Comparison of ENCODE assay signal across 13 cellular contexts in the genomic region with DNA sequence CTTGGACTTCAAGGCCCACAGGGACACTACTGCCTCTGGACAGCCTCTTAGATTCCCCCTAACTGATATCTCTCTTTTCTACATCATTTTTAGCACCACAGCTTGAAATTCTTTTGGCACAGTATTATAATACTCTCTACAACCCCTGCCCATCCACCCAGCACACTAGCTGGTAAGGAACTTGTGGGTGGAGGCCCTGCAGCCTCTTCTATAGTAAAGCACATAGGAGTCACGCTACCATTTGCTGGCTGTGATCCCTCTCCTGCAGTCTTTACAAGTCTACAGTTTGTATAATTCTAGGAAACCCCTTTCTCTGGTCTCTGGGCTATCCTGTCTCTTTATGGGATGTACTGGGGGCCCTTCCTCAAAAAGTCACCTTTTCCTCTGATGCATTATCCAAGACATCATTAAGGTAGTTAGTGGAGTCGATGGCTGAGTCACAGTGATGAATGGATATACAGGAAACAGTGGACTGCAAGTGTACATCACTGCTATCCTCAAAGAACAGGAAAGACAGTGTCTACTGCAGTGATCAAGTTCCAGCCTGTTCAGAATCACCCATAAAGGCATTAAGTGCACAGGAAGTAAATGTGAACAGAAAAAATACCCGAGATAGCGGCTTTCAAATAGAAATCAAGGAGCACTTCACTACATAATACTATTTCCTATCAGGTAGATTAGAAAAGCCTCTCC. TPM values are rescaled to one million over a fixed set of nuclear protein-coding genes. Genes with fewer than 3 reads are reported as not detected.
DNase-seq lines count a peak whose midpoint lies in the region; ATAC-seq and TF ChIP-seq lines count a peak whose summit lies in the region.
"Had no signal": no experiment of that assay in that cellular context is flagged by ENCODE, and none has a peak within 500 bp of the region (broad histone marks: within the 10 kb centered on the region; RNA-seq: fewer than 3 reads in every experiment).

No MANE protein-coding gene starts in this region.

- H3K27me3 Mint-ChIP-seq in activated CD4-positive, alpha-beta T cell treated with anti-CD3 and anti-CD28 coated beads for 36 hours: no peaks in the 10 kb centered on the region
- H3K27me3 Mint-ChIP-seq in T-helper 2 cell treated with Interferon-gamma antibody and Interleukin-4, amounts not matched to agents 5 μg/mL and 100 μg/mL, for 36 hours (ENCODE audit: low read depth): no peaks in the 10 kb centered on the region
- no peaks in the 10 kb centered on the region for H3K27me3 Mint-ChIP-seq in stimulated activated naive CD8-positive, alpha-beta T cell treated with anti-CD3 and anti-CD28 coated beads, Interleukin-15, Interleukin-2, amounts not matched to agents 100 ng/mL and 50 ng/mL, for 24 hours

- no peak overlapping the region for H3K4me3 ChIP-seq in esophagus squamous epithelium
- H3K4me3 ChIP-seq: lung, testis had no signal

- no peaks in the 10 kb centered on the region for H3K9me3 ChIP-seq in esophagus squamous epithelium
- H3K9me3 ChIP-seq: testis had no signal

- no peak for TF ChIP-seq CTCF in esophagus squamous epithelium (IDR thresholded peaks at IDR 0.05)

- H3K4me1 ChIP-seq in esophagus squamous epithelium: peaks cover 0 to 59% (median 41%) of the 10 kb centered on the region in 3 donors
- H3K4me1 ChIP-seq: testis had no signal

- peak overlapping the region; percentile 91 for H3K27ac Mint-ChIP-seq in activated CD4-positive, alpha-beta T cell treated with anti-CD3 and anti-CD28 coated beads for 36 hours
- peak overlapping the region; percentile 83 for H3K27ac Mint-ChIP-seq in T-helper 2 cell treated with Interferon-gamma antibody and Interleukin-4, amounts not matched to agents 5 μg/mL and 100 μg/mL, for 36 hours
- peak overlapping the region; percentile 88 for H3K27ac Mint-ChIP-seq in stimulated activated naive CD8-positive, alpha-beta T cell treated with anti-CD3 and anti-CD28 coated beads, Interleukin-15, Interleukin-2, amounts not matched to agents 100 ng/mL and 50 ng/mL, for 24 hours

- H3K9me3 Mint-ChIP-seq in activated CD4-positive, alpha-beta T cell treated with anti-CD3 and anti-CD28 coated beads for 36 hours (ENCODE audit: low read depth): no peaks in the 10 kb centered on the region
- H3K9me3 Mint-ChIP-seq in T-helper 2 cell treated with Interferon-gamma antibody and Interleukin-4, amounts not matched to agents 5 μg/mL and 100 μg/mL, for 36 hours: no peaks in the 10 kb centered on the region
- no peaks in the 10 kb centered on the region for H3K9me3 Mint-ChIP-seq in stimulated activated naive CD8-positive, alpha-beta T cell treated with anti-CD3 and anti-CD28 coated beads, Interleukin-15, Interleukin-2, amounts not matched to agents 100 ng/mL and 50 ng/mL, for 24 hours

- no peaks in the 10 kb centered on the region for H3K27me3 ChIP-seq in esophagus squamous epithelium
- H3K27me3 ChIP-seq: testis had no signal

- H3K36me3 ChIP-seq in esophagus squamous epithelium: peaks cover 5 to 69% (median 6%) of the 10 kb centered on the region in 3 donors

- H3K4me3 Mint-ChIP-seq in activated CD4-positive, alpha-beta T cell treated with anti-CD3 and anti-CD28 coated beads for 36 hours: peak overlapping the region; percentile 16
- peak overlapping the region; percentile 56 for H3K4me3 Mint-ChIP-seq in T-helper 2 cell treated with Interferon-gamma antibody and Interleukin-4, amounts not matched to agents 5 μg/mL and 100 μg/mL, for 36 hours
- H3K4me3 Mint-ChIP-seq in stimulated activated naive CD8-positive, alpha-beta T cell treated with anti-CD3 and anti-CD28 coated beads, Interleukin-15, Interleukin-2, amounts not matched to agents 100 ng/mL and 50 ng/mL, for 24 hours: no peak overlapping the region

- H3K36me3 Mint-ChIP-seq in activated CD4-positive, alpha-beta T cell treated with anti-CD3 and anti-CD28 coated beads for 36 hours (ENCODE audit: low read depth): peaks cover 84% of the 10 kb centered on the region
- peaks cover 74% of the 10 kb centered on the region for H3K36me3 Mint-ChIP-seq in T-helper 2 cell treated with Interferon-gamma antibody and Interleukin-4, amounts not matched to agents 5 μg/mL and 100 μg/mL, for 36 hours (ENCODE audit: low read depth)
- peaks cover 92% of the 10 kb centered on the region for H3K36me3 Mint-ChIP-seq in stimulated activated naive CD8-positive, alpha-beta T cell treated with anti-CD3 and anti-CD28 coated beads, Interleukin-15, Interleukin-2, amounts not matched to agents 100 ng/mL and 50 ng/mL, for 24 hours (ENCODE audit: low read depth)

- DNase-seq in activated CD4-positive, alpha-beta T cell treated with anti-CD3 and anti-CD28 coated beads for 36 hours: peak; percentile 35
- no peak for DNase-seq in activated CD4-positive, alpha-beta T cell treated with anti-CD3 and anti-CD28 coated beads, Interleukin-2, amount 50 U/mL, for 48 hours
- no peak for DNase-seq in T-helper 2 cell treated with Interferon-gamma antibody and Interleukin-4, amounts not matched to agents 5 μg/mL and 100 μg/mL, for 36 hours (ENCODE audit: low spot score)
- DNase-seq in esophagus squamous epithelium (lab: John Stamatoyannopoulos, UW) (no peak), LoVo (ENCODE audit: low spot score) (no peak), NCI-H1436 (lab: John Stamatoyannopoulos, UW) (no peak), mesenteric fat pad (ENCODE audit: low spot score) (no peak)
- DNase-seq: 8988T, activated gamma-delta T cell, NCI-H1105, testis had no signal

- H3K27ac ChIP-seq in esophagus squamous epithelium: peak overlapping the region; percentile 63 to 81 (median 76)
- H3K27ac ChIP-seq: testis had no signal

- POLR2A ChIA-PET in activated CD4-positive, alpha-beta T cell treated with anti-CD3 and anti-CD28 coated beads for 36 hours (lab: Charles Lee): no interaction called here

- peak; percentile 87 for ATAC-seq in activated CD4-positive, alpha-beta T cell treated with anti-CD3 and anti-CD28 coated beads for 36 hours

- CTCF ChIA-PET in activated CD4-positive, alpha-beta T cell treated with anti-CD3 and anti-CD28 coated beads for 36 hours (lab: Charles Lee): interaction anchor here (1.6 to 5.9 kb wide), 2 partner anchors 7 to 63 kb away, joined by 4 to 23 read pairs; no protein-coding TSS in a partner anchor

- TF ChIP-seq POLR2A in esophagus squamous epithelium (IDR thresholded peaks at IDR 0.05): no peak

- 33 to 60% methylated on average over 4 of the region's 4 CpGs for WGBS in esophagus squamous epithelium, 2 donors

- intact Hi-C loops in activated CD4-positive, alpha-beta T cell treated with anti-CD3 and anti-CD28 coated beads for 36 hours (cut with DNase I, micrococcal nuclease): loop anchor here in 1 of 2 experiments (2.0 kb wide), 1 partner anchor 14 kb away; no protein-coding TSS in a partner anchor
- intact Hi-C loops in esophagus squamous epithelium (cut with DNase I): no loop called here

- peaks cover 88% of the 10 kb centered on the region for H3K4me1 Mint-ChIP-seq in activated CD4-positive, alpha-beta T cell treated with anti-CD3 and anti-CD28 coated beads for 36 hours
- H3K4me1 Mint-ChIP-seq in T-helper 2 cell treated with Interferon-gamma antibody and Interleukin-4, amounts not matched to agents 5 μg/mL and 100 μg/mL, for 36 hours (ENCODE audit: low read depth): peaks cover 31% of the 10 kb centered on the region
- H3K4me1 Mint-ChIP-seq in stimulated activated naive CD8-positive, alpha-beta T cell treated with anti-CD3 and anti-CD28 coated beads, Interleukin-15, Interleukin-2, amounts not matched to agents 100 ng/mL and 50 ng/mL, for 24 hours (ENCODE audit: low read depth): peaks cover 88% of the 10 kb centered on the region

RNA-seq across cellular contexts. Expression of a gene that starts 54.4 kb away (rescaled TPM):
- 10 to 100 TPM; 43.2 to 50.9 TPM for total RNA-seq in activated CD4-positive, alpha-beta T cell treated with anti-CD3 and anti-CD28 coated beads for 36 hours
- total RNA-seq in esophagus squamous epithelium: 10 to 100 TPM; 21.9 to 34.4 (median 22.8) TPM
- 29.4 TPM for total RNA-seq in mesenteric fat pad
